Comparison of ENCODE assay signal across 1 cellular context in the genomic region with DNA sequence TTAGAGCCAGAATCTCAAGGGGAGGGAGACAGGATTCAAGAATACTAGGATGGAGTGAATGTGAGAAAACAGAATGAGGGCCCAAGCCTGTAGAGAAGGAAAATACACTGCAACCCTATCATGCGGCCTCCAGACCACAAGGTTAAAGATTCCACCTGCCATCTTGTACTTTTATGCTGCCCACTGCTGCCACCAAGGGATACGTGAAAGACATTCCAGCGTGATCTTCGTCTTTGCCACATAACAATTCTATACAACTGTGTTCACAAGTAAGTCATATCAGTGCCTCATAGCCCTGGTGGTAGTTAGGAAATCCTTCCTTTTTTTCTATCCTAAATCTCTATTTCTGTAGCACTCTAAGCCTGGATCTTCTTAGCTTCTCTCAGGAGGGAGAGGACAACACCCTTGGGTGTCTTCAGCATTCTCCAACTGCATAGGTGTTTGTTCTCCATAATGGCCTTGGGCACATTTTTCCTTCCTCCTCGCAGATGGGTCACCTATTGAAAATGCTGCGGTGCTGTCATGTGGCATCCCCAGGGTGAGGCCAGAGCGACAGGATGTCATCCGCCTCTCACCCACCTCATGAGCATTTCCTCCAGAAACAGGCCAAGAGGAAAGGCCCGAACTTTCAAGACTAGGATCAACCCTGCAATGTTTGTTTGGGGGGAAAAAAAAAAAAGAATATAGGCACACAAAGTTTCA.
TF ChIP-seq lines count a peak whose summit lies in the region.

No MANE protein-coding gene starts in this region.

TF ChIP-seq in GM23338, 12 proteins besides CTCF, POLR2A, EP300 and RAD21:
- no peak for TF ChIP-seq ZNF114 (CRISPR knock-in tag; IDR thresholded peaks at IDR 0.05)
- TF ChIP-seq NANOG (IDR thresholded peaks at IDR 0.05; ENCODE audit: borderline replicate concordance) = no peak
- no peak for TF ChIP-seq CREB1 (CRISPR knock-in tag; IDR thresholded peaks at IDR 0.05; ENCODE audit: low read depth)
- no peak for TF ChIP-seq POLR2AphosphoS5 (IDR thresholded peaks at IDR 0.05; ENCODE audit: low read depth)
- TF ChIP-seq EZH2phosphoT487 (IDR thresholded peaks at IDR 0.05; ENCODE audit: unreplicated experiment) = no peak
- TF ChIP-seq JUNB (IDR thresholded peaks at IDR 0.05; ENCODE audit: unreplicated experiment) = no peak
- TF ChIP-seq ZNF331 (CRISPR knock-in tag; IDR thresholded peaks at IDR 0.05; ENCODE audit: low read depth) = no peak
- no peak for TF ChIP-seq ZNF462 (CRISPR knock-in tag; IDR thresholded peaks at IDR 0.05)
- no peak for TF ChIP-seq EZH2 (IDR thresholded peaks at IDR 0.05; ENCODE audit: low read depth, unreplicated experiment)
- TF ChIP-seq STAT1 (IDR thresholded peaks at IDR 0.05; ENCODE audit: unreplicated experiment) = no peak
- TF ChIP-seq REST (IDR thresholded peaks at IDR 0.05; ENCODE audit: unreplicated experiment) = no peak
- TF ChIP-seq ETS1 (IDR thresholded peaks at IDR 0.05) = no peak
TF ChIP-seq in GM23338: peak in this region for 0.
